Comparison of ENCODE assay signal across 1 cellular context in the genomic region with DNA sequence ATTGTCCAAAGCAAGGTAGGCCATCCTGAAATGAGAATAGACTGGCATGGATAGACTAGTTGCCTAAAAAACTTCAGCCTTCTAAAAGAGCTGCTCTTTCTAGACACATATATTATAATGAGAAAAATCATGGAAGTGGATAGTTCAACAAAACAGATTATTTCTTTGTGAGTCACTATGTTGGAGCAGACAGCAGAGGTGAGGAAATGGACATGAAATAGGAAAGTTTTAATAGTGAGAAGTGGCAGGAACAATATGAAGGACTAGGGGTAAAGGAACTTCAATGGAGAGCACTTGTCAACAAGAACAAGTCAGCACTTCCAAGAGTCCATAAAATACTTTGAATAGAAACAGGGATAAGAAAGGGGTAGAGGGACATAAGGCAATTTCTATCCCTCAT.
TF ChIP-seq lines count a peak whose summit lies in the region.

No MANE protein-coding gene starts in this region.

TF ChIP-seq in endothelial cell of umbilical vein, 7 proteins besides CTCF, POLR2A, EP300 and RAD21:
- TF ChIP-seq JUN (IDR thresholded peaks at IDR 0.05; ENCODE audit: borderline replicate concordance, insufficient read depth, insufficient read length, low read depth) (no peak), FOS (IDR thresholded peaks at IDR 0.05; ENCODE audit: borderline replicate concordance, insufficient read depth, low read length) (peak; percentile 10)
TF ChIP-seq in endothelial cell of umbilical vein: peak in this region for 1.
